8 cellular contexts compared by ENCODE assay signal in genomic region chrX:56729152-56729557, GRCh38. TPM values are rescaled to one million over a fixed set of nuclear protein-coding genes. Genes with fewer than 3 reads are reported as not detected.
A peak's percentile ranks its signal among the peaks of the same experiment; 100 is the strongest.
DNase-seq lines count a peak whose midpoint lies in the region; ATAC-seq, FAIRE-seq and TF ChIP-seq lines count a peak whose summit lies in the region.

NBDY (plus strand) TSS chrX:56729243; CDS start chrX:56729354, 111 bp downstream.

- TF ChIP-seq CTCF in HL-60 (IDR thresholded peaks at IDR 0.05; ENCODE audit: insufficient read depth, low read length) (no peak), RWPE2 (IDR thresholded peaks at IDR 0.05; ENCODE audit: poor library complexity, severe bottlenecking) (no peak), heart left ventricle (IDR thresholded peaks at IDR 0.05) (no peak), pancreas (IDR thresholded peaks at IDR 0.05) (no peak)

- H3K27me3 ChIP-seq in HL-60 (ENCODE audit: insufficient read depth, poor library complexity, severe bottlenecking) (no peaks in the 10 kb centered on the region), RWPE2 (ENCODE audit: insufficient read depth, poor library complexity, severe bottlenecking) (no peaks in the 10 kb centered on the region), heart left ventricle (peaks cover 0 to 39% (median 0%) of the 10 kb centered on the region in 9 donors), pancreas (peaks cover 0 to 10% (median 0%) of the 10 kb centered on the region in 4 donors)

- ATAC-seq in GM19467 (IDR thresholded peaks at IDR 0.05; ENCODE audit: unreplicated experiment) (peak; percentile 58), RWPE2 (ENCODE audit: low read depth) (peak; percentile 93), heart left ventricle (peak; percentile 80 to 98 (median 96)), pancreas (peak; percentile 84 to 94 (median 92))

- DNase-seq in DMS 273 (lab: John Stamatoyannopoulos, UW; ENCODE audit: unreplicated experiment) (peak; percentile 80), HL-60 (ENCODE audit: low read depth in 1 of 2, low spot score in 1 of 2) (peak in 1 of 2 experiments; percentile 36), RWPE2 (ENCODE audit: low spot score) (no peak), amniotic epithelial cell (ENCODE audit: low read depth) (peak; percentile 57), heart left ventricle (peak; percentile 16 to 54 (median 38)), pancreas (peak in 5 of 6 donors; percentile 2 to 62 (median 35)), frontal cortex (ENCODE audit: low spot score in 2 of 2) (no peak)

- 0 to 18% (median 8%) methylated on average over 22 of the region's 22 CpGs for WGBS in heart left ventricle, 4 donors
- WGBS in pancreas, 2 donors: 0 to 11% methylated on average over 22 of the region's 22 CpGs

- no peaks in the 10 kb centered on the region for H3K9me3 ChIP-seq in RWPE2 (ENCODE audit: severe bottlenecking)
- H3K9me3 ChIP-seq in heart left ventricle: no peaks in the 10 kb centered on the region
- no peaks in the 10 kb centered on the region for H3K9me3 ChIP-seq in pancreas

- H3K4me1 ChIP-seq in RWPE2 (ENCODE audit: insufficient read depth, poor library complexity, severe bottlenecking) (no peaks in the 10 kb centered on the region), heart left ventricle (peaks cover 0 to 22% (median 4%) of the 10 kb centered on the region in 12 donors), pancreas (no peaks in the 10 kb centered on the region)

- FAIRE-seq in pancreas (lab: Jason Lieb, UNC): no peak
- FAIRE-seq in frontal cortex (lab: Jason Lieb, UNC): no peak

- no peak for TF ChIP-seq POLR2A in heart left ventricle (IDR thresholded peaks at IDR 0.05)

- intact Hi-C loops in heart left ventricle (cut with DNase I) (loop anchor here in 7 of 10 donors (5.0 to 10.0 kb wide), 6 partner anchors 162 to 822 kb away; no protein-coding TSS in a partner anchor), pancreas (cut with DNase I) (no loop called here)

- H3K27ac ChIP-seq in HL-60 (replicated peaks) (peak within 1 kb of the TSS; percentile 66), RWPE2 (ENCODE audit: poor library complexity, severe bottlenecking) (peak within 1 kb of the TSS; percentile 52), heart left ventricle (peak within 1 kb of the TSS; percentile 62 to 87 (median 80)), pancreas (peak within 1 kb of the TSS in 3 of 4 donors; percentile 16 to 72 (median 65))

- H3K36me3 ChIP-seq in RWPE2 (ENCODE audit: low read depth) (peaks cover 6% of the 10 kb centered on the region; the same call in 1 of the 2 replicates), heart left ventricle (peaks cover 0 to 5% (median 0%) of the 10 kb centered on the region in 9 donors), pancreas (no peaks in the 10 kb centered on the region)

- peak within 1 kb of the TSS; percentile 69 for H3K4me3 ChIP-seq in HL-60 (replicated peaks; ENCODE audit: insufficient read depth, low read length)
- peak within 1 kb of the TSS; percentile 58 for H3K4me3 ChIP-seq in RWPE2 (ENCODE audit: severe bottlenecking)
- peak within 1 kb of the TSS; percentile 37 to 84 (median 68) for H3K4me3 ChIP-seq in heart left ventricle
- peak within 1 kb of the TSS; percentile 9 to 52 (median 40) for H3K4me3 ChIP-seq in pancreas

RNA-seq across cellular contexts. Expression of gene NBDY, which starts in this region (rescaled TPM):
- total RNA-seq in heart left ventricle (10 to 100 TPM; 10.4 to 32.3 (median 26.2) TPM), pancreas (10 to 100 TPM in 2 of 6 donors, 1 to 10 TPM in 4; 7.0 to 22.8 (median 9.1) TPM), frontal cortex (8.6 TPM)
- polyA plus RNA-seq in heart left ventricle (10 to 100 TPM; 13.7 to 33.5 TPM), pancreas (10 to 100 TPM in 1 of 2 donors, 1 to 10 TPM in 1; 7.9 to 19.9 TPM)

Comparison
In these comparisons a context has a peak if more than half of its experiments do, and no peak if none do; other contexts are left out.
1. DNase-seq: peak in DMS 273 (single experiment), amniotic epithelial cell (single experiment), heart left ventricle (5 of 5) and pancreas (5 of 6); none in RWPE2 (single experiment) and frontal cortex (0 of 2).
2. intact Hi-C loops: an anchor here in heart left ventricle (5.0 to 10.0 kb wide); none called in pancreas.
3. Peak in every context shown above with its lines, with median percentiles within 50 percentile points of each other: ATAC-seq, H3K27ac ChIP-seq and H3K4me3 ChIP-seq.